20 cellular contexts compared by ENCODE assay signal in the genomic region with DNA sequence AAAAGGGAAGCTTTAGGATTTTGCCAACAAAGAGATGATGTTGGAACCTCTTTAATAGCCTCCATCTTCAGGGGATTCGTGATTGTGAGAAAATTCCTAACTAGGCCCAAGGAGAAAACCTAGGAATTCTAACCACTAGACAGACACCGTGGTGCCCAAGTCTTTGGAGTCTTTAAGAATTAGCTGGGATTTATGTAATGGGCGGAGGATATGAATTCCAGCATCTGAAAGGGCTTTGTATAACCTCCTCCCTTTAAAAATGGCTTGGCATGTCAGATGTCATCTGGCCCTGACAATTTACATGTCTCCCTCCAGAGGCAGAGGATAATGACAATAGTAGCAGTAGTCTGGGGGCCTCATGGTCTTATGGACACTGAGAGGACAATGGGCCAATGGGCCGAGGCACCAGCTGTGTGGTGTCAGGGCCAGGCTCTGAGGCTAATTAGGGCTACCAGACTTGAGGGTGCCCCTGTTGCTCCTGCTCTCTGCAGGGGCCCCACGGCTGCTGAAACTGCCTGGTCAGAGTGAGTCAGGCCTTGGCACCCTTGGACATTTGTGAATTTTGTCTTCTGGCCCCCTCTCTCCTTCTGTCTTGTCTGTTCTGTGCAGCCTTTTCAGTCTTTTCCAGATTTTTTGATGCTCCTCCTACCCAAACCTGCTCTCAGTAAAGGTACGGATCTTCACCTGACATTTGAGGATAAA.
A peak's percentile ranks its signal among the peaks of the same experiment; 100 is the strongest.
DNase-seq lines count a peak whose midpoint lies in the region; TF ChIP-seq lines count a peak whose summit lies in the region.
"Had no signal": no experiment of that assay in that cellular context is flagged by ENCODE, and none has a peak within 500 bp of the region (broad histone marks: within the 10 kb centered on the region; RNA-seq: fewer than 3 reads in every experiment).

No MANE protein-coding gene starts in this region.

- H3K27ac ChIP-seq in SK-N-SH (ENCODE audit: low read depth in 2 of 2, low read length in 1 of 2) (peak overlapping the region in 1 of 2 experiments; percentile 59; a peak in 2 of 4 replicates), tibial artery (peak overlapping the region; percentile 60 to 72), Peyer's patch (no peak overlapping the region)
- H3K27ac ChIP-seq: BLaER1 treated with 17β-estradiol and CSF1 and Interleukin-3, amounts not matched to agents 10 nM and 100 nM; uterus; WERI-Rb-1 had no signal

- H3K4me2 ChIP-seq in SK-N-SH, result 0 out of 2 replicates have a peak overlapping the region, but pooled peaks have one; percentile 7
- H3K4me2 ChIP-seq: BLaER1 treated with 17β-estradiol and CSF1 and Interleukin-3, amounts not matched to agents 10 nM and 100 nM had no signal

- no peaks in the 10 kb centered on the region for H3K9me2 ChIP-seq in SK-N-SH

- no peaks in the 10 kb centered on the region for H3K79me2 ChIP-seq in SK-N-SH (ENCODE audit: insufficient read depth)

- TF ChIP-seq POLR2A in Peyer's patch (IDR thresholded peaks at IDR 0.05), result no peak

- no peak for TF ChIP-seq CTCF in SK-N-SH (IDR thresholded peaks at IDR 0.05)
- no peak for TF ChIP-seq CTCF in tibial artery (IDR thresholded peaks at IDR 0.05)
- TF ChIP-seq CTCF in Peyer's patch (IDR thresholded peaks at IDR 0.05), result no peak

- no peaks in the 10 kb centered on the region for H3K27me3 ChIP-seq in SK-N-SH (ENCODE audit: insufficient read depth)
- H3K27me3 ChIP-seq in tibial artery, result no peaks in the 10 kb centered on the region
- no peaks in the 10 kb centered on the region for H3K27me3 ChIP-seq in Peyer's patch
- H3K27me3 ChIP-seq: BLaER1 treated with 17β-estradiol and CSF1 and Interleukin-3, amounts not matched to agents 10 nM and 100 nM; uterus had no signal

- H3K9ac ChIP-seq in SK-N-SH, result peak overlapping the region; percentile 39
- H3K9ac ChIP-seq: BLaER1 treated with 17β-estradiol and CSF1 and Interleukin-3, amounts not matched to agents 10 nM and 100 nM had no signal

- intact Hi-C loops in tibial artery (cut with DNase I; ENCODE audit: low total_unique reads), result no loop called here

- no peak for TF ChIP-seq EP300 in SK-N-SH (IDR thresholded peaks at IDR 0.05; ENCODE audit: borderline replicate concordance in 1 of 2, low read depth in 1 of 2, low read length in 1 of 2)

- CTCF ChIA-PET in SK-N-SH (lab: Yijun Ruan, JAX), result no interaction called here

- TF ChIP-seq RAD21 in SK-N-SH (IDR thresholded peaks at IDR 0.05; ENCODE audit: low read length), result no peak

- H3K4me1 ChIP-seq in SK-N-SH (ENCODE audit: control insufficient read depth in 1 of 2, insufficient read depth in 2 of 2, low read depth in 1 of 2, low read length in 1 of 2) (peaks cover 0 to 4% of the 10 kb centered on the region in 2 experiments; a peak in 1 of 4 replicates), tibial artery (peaks cover 0 to 40% (median 21%) of the 10 kb centered on the region in 4 donors), Peyer's patch (no peaks in the 10 kb centered on the region)
- H3K4me1 ChIP-seq: BLaER1 treated with 17β-estradiol and CSF1 and Interleukin-3, amounts not matched to agents 10 nM and 100 nM; uterus had no signal

- 86% methylated on average over 5 of the region's 6 CpGs for WGBS in SK-N-SH (ENCODE audit: low lambda C conversion rate)

- H3K9me3 ChIP-seq in SK-N-SH, result no peaks in the 10 kb centered on the region
- no peaks in the 10 kb centered on the region for H3K9me3 ChIP-seq in tibial artery
- no peaks in the 10 kb centered on the region for H3K9me3 ChIP-seq in Peyer's patch
- H3K9me3 ChIP-seq: uterus had no signal

- H3K4me3 ChIP-seq in SK-N-SH (ENCODE audit: low read depth in 2 of 2, low read length in 1 of 2), result no peak overlapping the region
- no peak overlapping the region for H3K4me3 ChIP-seq in tibial artery
- H3K4me3 ChIP-seq in Peyer's patch, result no peak overlapping the region
- H3K4me3 ChIP-seq: BLaER1 treated with 17β-estradiol and CSF1 and Interleukin-3, amounts not matched to agents 10 nM and 100 nM; skin epidermis; uterus had no signal

- peak overlapping the region; percentile 75 for H2AFZ ChIP-seq in SK-N-SH (ENCODE audit: low read depth)

- H3K36me3 ChIP-seq in SK-N-SH (replicated peaks in 1 of 2; ENCODE audit: control insufficient read depth in 1 of 2, insufficient read depth in 2 of 2, low read length in 1 of 2) (no peaks in the 10 kb centered on the region), tibial artery (no peaks in the 10 kb centered on the region), Peyer's patch (no peaks in the 10 kb centered on the region)
- H3K36me3 ChIP-seq: BLaER1 treated with 17β-estradiol and CSF1 and Interleukin-3, amounts not matched to agents 10 nM and 100 nM; uterus; WERI-Rb-1 had no signal

- H4K20me1 ChIP-seq in SK-N-SH (ENCODE audit: insufficient read depth), result no peaks in the 10 kb centered on the region
- H4K20me1 ChIP-seq: BLaER1 treated with 17β-estradiol and CSF1 and Interleukin-3, amounts not matched to agents 10 nM and 100 nM had no signal

- H3F3A ChIP-seq in SK-N-SH (replicated peaks; ENCODE audit: insufficient read depth), result no peaks in the 10 kb centered on the region

- DNase-seq in GM04503 (ENCODE audit: low read depth) (peak; percentile 39), SK-N-SH (no peak), fibroblast of peridontal ligament (ENCODE audit: extremely low read depth) (peak; percentile 45), tibial artery (no peak), GDM1 (lab: John Stamatoyannopoulos, UW) (no peak), Peyer's patch (no peak), hypothalamus (lab: John Stamatoyannopoulos, UW) (no peak)
- DNase-seq: activated CD4-positive, alpha-beta memory T cell treated with anti-CD3 and anti-CD28 coated beads, Interleukin-2, amount 10 ng/mL, durations not matched to agents 7 days and 5 days; activated naive CD4-positive, alpha-beta T cell treated with anti-CD3 and anti-CD28 coated beads, Interleukin-2, amount 50 U/mL, for 16 hours; activated T-cell treated with anti-CD3 and anti-CD28 coated beads, Interleukin-2, amount 50 U/mL, for 24 hours; GF-D8; glutamatergic neuron; naive B cell; NCI-H1436 treated with DMSO at 0.1 percent for 48 hours; NCI-H2227 treated with DMSO at 0.1 percent for 48 hours; stimulated activated CD4-positive, alpha-beta T cell treated with anti-CD3 and anti-CD28 coated beads, Interleukin-4, amount 100 ng/mL, for 1 hour; uterus; WERI-Rb-1 had no signal

- POLR2A ChIA-PET in SK-N-SH (lab: Yijun Ruan, JAX), result no interaction called here

TF ChIP-seq in SK-N-SH, 30 proteins besides CTCF, POLR2A, EP300 and RAD21:
- 0 out of 2 replicates have a peak, but pooled peaks have one; percentile 10 for TF ChIP-seq JUND (IDR thresholded peaks at IDR 0.05)
- TF ChIP-seq MEF2A (IDR thresholded peaks at IDR 0.05; ENCODE audit: borderline replicate concordance, low read depth), result no peak
- TF ChIP-seq NFIC (IDR thresholded peaks at IDR 0.05; ENCODE audit: borderline replicate concordance), result 0 out of 2 replicates have a peak, but pooled peaks have one; percentile 15

Comparison
In these comparisons a context has a peak if more than half of its experiments do, and no peak if none do; other contexts are left out.
1. DNase-seq: peak in GM04503 (single experiment) and fibroblast of peridontal ligament (single experiment); none in SK-N-SH (single experiment), tibial artery (0 of 2), GDM1 (single experiment), Peyer's patch (0 of 3) and hypothalamus (0 of 51).
2. H3K27ac ChIP-seq: peak in tibial artery (2 of 2); none in Peyer's patch (0 of 4).